8 cellular contexts compared by ENCODE assay signal in the genomic region with DNA sequence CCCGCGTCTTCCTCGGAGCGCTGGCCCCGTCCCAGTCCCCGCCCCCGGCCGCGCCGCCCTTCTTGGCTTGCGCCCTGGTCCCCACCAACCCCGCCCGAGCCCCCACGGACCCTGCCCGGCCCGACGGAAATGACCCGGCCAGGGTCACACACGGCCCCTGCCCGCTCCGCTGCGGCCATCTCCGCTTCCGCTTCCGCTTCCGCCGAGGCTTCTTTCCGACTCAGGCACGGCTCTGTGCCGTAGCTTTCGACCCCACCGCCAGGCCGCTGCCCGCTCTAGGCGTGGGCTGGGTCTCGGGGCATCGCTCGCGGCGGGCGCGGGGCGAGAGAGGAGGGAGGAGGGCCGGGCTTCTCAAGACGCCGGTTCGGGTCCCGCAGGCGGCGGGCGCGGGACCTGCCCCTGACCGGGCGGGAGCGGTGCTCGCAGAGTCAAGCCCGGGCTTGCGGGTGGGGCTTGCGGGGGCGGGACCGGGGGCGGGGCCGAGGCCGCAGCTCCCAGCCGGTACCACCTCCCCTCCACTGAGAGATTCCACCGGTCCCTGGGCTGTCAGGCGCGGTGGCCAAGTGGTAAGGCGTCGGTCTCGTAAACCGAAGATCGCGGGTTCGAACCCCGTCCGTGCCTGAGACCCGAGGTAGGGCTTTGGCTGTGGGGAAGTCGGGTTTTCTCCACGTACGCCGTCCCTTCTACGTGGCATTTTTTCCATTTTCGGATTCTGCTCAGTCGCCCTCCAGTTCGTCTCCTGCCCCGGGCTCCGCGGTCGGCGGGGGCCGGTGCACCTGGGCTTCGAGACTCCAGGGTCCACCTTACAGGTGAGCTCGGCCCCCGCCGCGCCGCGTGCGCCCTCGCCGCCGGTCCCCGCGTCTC.
A peak's percentile ranks its signal among the peaks of the same experiment; 100 is the strongest.
DNase-seq lines count a peak whose midpoint lies in the region; ATAC-seq and TF ChIP-seq lines count a peak whose summit lies in the region.

No MANE protein-coding gene starts in this region.

- POLR2A ChIA-PET in activated CD4-positive, alpha-beta memory T cell treated with anti-CD3 and anti-CD28 coated beads, Interleukin-2, amount 10 ng/mL, durations not matched to agents 7 days and 5 days (lab: Charles Lee): interaction anchor here (0.6 to 1.6 kb wide), 14 partner anchors 8 to 578 kb away, joined by 3 to 7 read pairs (median 3); partner anchors contain the start of gene NF1

- ATAC-seq in GM19351 (IDR thresholded peaks at IDR 0.05; ENCODE audit: unreplicated experiment) (peak; percentile 79), HG03520 (IDR thresholded peaks at IDR 0.05; ENCODE audit: unreplicated experiment) (peak; percentile 59), lower lobe of right lung (peak; percentile 96 to 97)

- H3K9me3 Mint-ChIP-seq in activated CD4-positive, alpha-beta memory T cell treated with anti-CD3 and anti-CD28 coated beads, Interleukin-2, amount 10 ng/mL, durations not matched to agents 7 days and 5 days: no peaks in the 10 kb centered on the region

- intact Hi-C loops in dorsolateral prefrontal cortex (cut with DNase I) (no loop called here), lower lobe of right lung (cut with DNase I) (no loop called here)

- TF ChIP-seq CTCF in dorsolateral prefrontal cortex (IDR thresholded peaks at IDR 0.05 in 54 of 56, conservative IDR thresholded peaks at IDR 0.05 in 2 of 56; ENCODE audit: low read depth in 1 of 56, partially characterized antibody in 56 of 56): peak in 28 of 56 donors; percentile 5 to 49 (median 22)
- no peak for TF ChIP-seq CTCF in lower lobe of right lung (IDR thresholded peaks at IDR 0.05)

- peak overlapping the region; percentile 77 for H3K27ac Mint-ChIP-seq in activated CD4-positive, alpha-beta memory T cell treated with anti-CD3 and anti-CD28 coated beads, Interleukin-2, amount 10 ng/mL, durations not matched to agents 7 days and 5 days

- peak overlapping the region; percentile 69 to 98 (median 90) for H3K27ac ChIP-seq in dorsolateral prefrontal cortex
- peak overlapping the region; percentile 92 for H3K27ac ChIP-seq in lower lobe of right lung

- CTCF ChIA-PET in activated CD4-positive, alpha-beta memory T cell treated with anti-CD3 and anti-CD28 coated beads, Interleukin-2, amount 10 ng/mL, durations not matched to agents 7 days and 5 days (lab: Charles Lee): no interaction called here

- H3K27me3 ChIP-seq in dorsolateral prefrontal cortex: no peaks in the 10 kb centered on the region
- no peaks in the 10 kb centered on the region for H3K27me3 ChIP-seq in lower lobe of right lung (ENCODE audit: low read depth)

- peak overlapping the region; percentile 64 to 98 (median 87) for H3K4me3 ChIP-seq in dorsolateral prefrontal cortex
- H3K4me3 ChIP-seq in lower lobe of right lung: peak overlapping the region; percentile 88

- H3K36me3 ChIP-seq in lower lobe of right lung: no peaks in the 10 kb centered on the region

- peak; percentile 43 to 95 (median 87) for DNase-seq in C1 segment of cervical spinal cord (lab: John Stamatoyannopoulos, UW)
- DNase-seq in NCI-H748 (lab: John Stamatoyannopoulos, UW; ENCODE audit: unreplicated experiment): peak; percentile 92
- peak; percentile 93 for DNase-seq in activated CD4-positive, alpha-beta memory T cell treated with anti-CD3 and anti-CD28 coated beads, Interleukin-2, amount 10 ng/mL, durations not matched to agents 7 days and 5 days
- DNase-seq in dorsolateral prefrontal cortex: peak; percentile 86 to 96 (median 90)
- peak; percentile 93 for DNase-seq in lower lobe of right lung
- peak; percentile 88 to 99 for DNase-seq in stimulated activated CD4-positive, alpha-beta T cell treated with anti-CD3 and anti-CD28 coated beads, Interleukin-4, amount 100 ng/mL, for 48 hours (ENCODE audit: low read depth in 2 of 2)

- H3K4me1 Mint-ChIP-seq in activated CD4-positive, alpha-beta memory T cell treated with anti-CD3 and anti-CD28 coated beads, Interleukin-2, amount 10 ng/mL, durations not matched to agents 7 days and 5 days: peaks cover 26% of the 10 kb centered on the region

- peaks cover 17% of the 10 kb centered on the region for H3K27me3 Mint-ChIP-seq in activated CD4-positive, alpha-beta memory T cell treated with anti-CD3 and anti-CD28 coated beads, Interleukin-2, amount 10 ng/mL, durations not matched to agents 7 days and 5 days

- peak overlapping the region; percentile 70 for H3K4me3 Mint-ChIP-seq in activated CD4-positive, alpha-beta memory T cell treated with anti-CD3 and anti-CD28 coated beads, Interleukin-2, amount 10 ng/mL, durations not matched to agents 7 days and 5 days

- H3K36me3 Mint-ChIP-seq in activated CD4-positive, alpha-beta memory T cell treated with anti-CD3 and anti-CD28 coated beads, Interleukin-2, amount 10 ng/mL, durations not matched to agents 7 days and 5 days (ENCODE audit: low read depth): no peaks in the 10 kb centered on the region

- H3K9me3 ChIP-seq in lower lobe of right lung: no peaks in the 10 kb centered on the region

- H3K4me1 ChIP-seq in lower lobe of right lung: peaks cover 8% of the 10 kb centered on the region

Comparison
In these comparisons a context has a peak if more than half of its experiments do, and no peak if none do; other contexts are left out.
1. Peak in every context shown above with its lines: DNase-seq, ATAC-seq, H3K4me3 ChIP-seq and H3K27ac ChIP-seq.